Comparison of ENCODE assay signal across 9 cellular contexts in genomic region chr17:51427259-51428255, GRCh38.
A peak's percentile ranks its signal among the peaks of the same experiment; 100 is the strongest.
DNase-seq lines count a peak whose midpoint lies in the region; ATAC-seq, FAIRE-seq and TF ChIP-seq lines count a peak whose summit lies in the region.
"Had no signal": no experiment of that assay in that cellular context is flagged by ENCODE, and none has a peak within 500 bp of the region (broad histone marks: within the 10 kb centered on the region; RNA-seq: fewer than 3 reads in every experiment).

No MANE protein-coding gene starts in this region.

- H4K20me1 ChIP-seq in HepG2 (ENCODE audit: insufficient read depth, low read length): no peaks in the 10 kb centered on the region
- H4K20me1 ChIP-seq in osteoblast (ENCODE audit: insufficient read depth, low read length): no peaks in the 10 kb centered on the region

- H3K27me3 ChIP-seq in HepG2 (ENCODE audit: control insufficient read depth in 1 of 2, insufficient read depth in 2 of 2, low read length in 2 of 2): no peaks in the 10 kb centered on the region
- H3K27me3 ChIP-seq in osteoblast (ENCODE audit: insufficient read depth, low read length): no peaks in the 10 kb centered on the region
- H3K27me3 ChIP-seq: thyroid gland had no signal

- CTCF ChIA-PET in HepG2 (lab: Yijun Ruan, JAX; ENCODE audit: low intra/inter-chr PET ratio, low total read pairs): no interaction called here

- no peak for TF ChIP-seq RAD21 in HepG2 (CRISPR knock-in tag; IDR thresholded peaks at IDR 0.05)

- no peak overlapping the region for H3K4me2 ChIP-seq in HepG2 (ENCODE audit: low read depth, low read length)
- H3K4me2 ChIP-seq in osteoblast (ENCODE audit: insufficient read depth, low read length): no peak overlapping the region

- BruUV-seq in HepG2 (replicated peaks; lab: Mats Ljungman, UMichigan): no TSS peak

- H3K9ac ChIP-seq in HepG2 (ENCODE audit: insufficient read depth, low read depth, low read length): no peak overlapping the region

- in situ Hi-C loops in HepG2 (cut with HindIII; ENCODE audit: extremely low pct_ligation_motif_present, low pct_unique_long_range_greater_than_20kb): loop anchor here (10.0 kb wide), 1 partner anchor 67 kb away; no protein-coding TSS in a partner anchor

- WGBS in HepG2 (ENCODE audit: low lambda C conversion rate): 27% methylated on average over 12 of the region's 12 CpGs

- POLR2A ChIA-PET in HepG2 (lab: Yijun Ruan, JAX): no interaction called here

- intact Hi-C loops in HepG2 (cut with micrococcal nuclease; ENCODE audit: unreplicated experiment): no loop called here

- no peak for FAIRE-seq in HepG2 (lab: Jason Lieb, UNC)

- H3K27ac ChIP-seq in HepG2 (ENCODE audit: extremely low read length, insufficient read depth, low read length) (no peak overlapping the region), osteoblast (ENCODE audit: low read depth, low read length) (no peak overlapping the region)
- H3K27ac ChIP-seq: thyroid gland had no signal

- H2AFZ ChIP-seq in HepG2 (ENCODE audit: low read length): no peak overlapping the region
- no peak overlapping the region for H2AFZ ChIP-seq in osteoblast (ENCODE audit: low read length)

- DNase-seq in activated CD4-positive, alpha-beta T cell treated with anti-CD3 and anti-CD28 coated beads, Interleukin-2, amount 50 U/mL, for 4 hours: peak; percentile 69 to 75
- DNase-seq in HepG2 (ENCODE audit: low spot score): no peak
- no peak for DNase-seq in LoVo (ENCODE audit: low spot score)
- no peak for DNase-seq in NCI-H526 treated with DMSO at 0.1 percent for 48 hours (lab: John Stamatoyannopoulos, UW)
- DNase-seq in osteoblast (ENCODE audit: insufficient read length, low spot score, missing footprints): no peak
- no peak for DNase-seq in GM03348 (ENCODE audit: low spot score)

- no peaks in the 10 kb centered on the region for H3K4me1 ChIP-seq in HepG2 (ENCODE audit: insufficient read depth, low read length)
- H3K4me1 ChIP-seq in osteoblast (ENCODE audit: insufficient read depth, low read length): no peaks in the 10 kb centered on the region

- H3K4me3 ChIP-seq in HepG2 (replicated peaks in 1 of 3; ENCODE audit: insufficient read depth in 1 of 3, low read depth in 2 of 3, low read length in 3 of 3) (no peak overlapping the region), osteoblast (ENCODE audit: insufficient read depth, low read length) (no peak overlapping the region)
- H3K4me3 ChIP-seq: thyroid gland had no signal

- no peak for TF ChIP-seq CTCF in HepG2 (CRISPR knock-in tag; IDR thresholded peaks at IDR 0.05)
- no peak for TF ChIP-seq CTCF in osteoblast (IDR thresholded peaks at IDR 0.05; ENCODE audit: extremely low read depth, low read depth, low read length)

- peak; percentile 83 for ATAC-seq in GM19023 (IDR thresholded peaks at IDR 0.05; ENCODE audit: unreplicated experiment)
- ATAC-seq in HG03432 (IDR thresholded peaks at IDR 0.05; ENCODE audit: unreplicated experiment): peak; percentile 91
- no peak for ATAC-seq in HepG2

- H3K79me2 ChIP-seq in HepG2 (ENCODE audit: insufficient read depth, low read length): no peaks in the 10 kb centered on the region
- H3K79me2 ChIP-seq in osteoblast (ENCODE audit: insufficient read depth, low read length): no peaks in the 10 kb centered on the region

- TF ChIP-seq EP300 in HepG2 (IDR thresholded peaks at IDR 0.05; ENCODE audit: low read depth in 2 of 2, low read length in 2 of 2) (no peak), HepG2 (CRISPR knock-in tag; IDR thresholded peaks at IDR 0.05; ENCODE audit: borderline replicate concordance) (no peak)

- H3K36me3 ChIP-seq in HepG2 (replicated peaks in 1 of 2; ENCODE audit: control insufficient read depth in 1 of 2, insufficient read depth in 2 of 2, low read length in 2 of 2) (no peaks in the 10 kb centered on the region), osteoblast (ENCODE audit: insufficient read depth, low read length) (no peaks in the 10 kb centered on the region)
- H3K36me3 ChIP-seq: thyroid gland had no signal

- TF ChIP-seq POLR2A in HepG2 (IDR thresholded peaks at IDR 0.05; ENCODE audit: insufficient read depth in 1 of 2, low read depth in 2 of 2, low read length in 2 of 2): no peak

- H3K9me3 ChIP-seq in HepG2 (ENCODE audit: low read length) (no peaks in the 10 kb centered on the region), osteoblast (ENCODE audit: low read depth, low read length) (no peaks in the 10 kb centered on the region)
- H3K9me3 ChIP-seq: thyroid gland had no signal

TF ChIP-seq in HepG2, 621 proteins besides CTCF, POLR2A, EP300 and RAD21:
- peak; percentile 50; the same call in 1 of the 2 replicates for TF ChIP-seq CEBPB (IDR thresholded peaks at IDR 0.05; ENCODE audit: borderline replicate concordance, low read depth, low read length)
- no peak for TF ChIP-seq ZNF230 (CRISPR knock-in tag; IDR thresholded peaks at IDR 0.05)
TF ChIP-seq in HepG2: peak in this region for 1.

Comparison
In these comparisons a context has a peak if more than half of its experiments do, and no peak if none do; other contexts are left out.
1. DNase-seq: peak in activated CD4-positive, alpha-beta T cell treated with anti-CD3 and anti-CD28 coated beads, Interleukin-2, amount 50 U/mL, for 4 hours (2 of 2); none in HepG2 (single experiment), LoVo (single experiment), NCI-H526 treated with DMSO at 0.1 percent for 48 hours (single experiment), osteoblast (single experiment) and GM03348 (single experiment).